In the genomic region with DNA sequence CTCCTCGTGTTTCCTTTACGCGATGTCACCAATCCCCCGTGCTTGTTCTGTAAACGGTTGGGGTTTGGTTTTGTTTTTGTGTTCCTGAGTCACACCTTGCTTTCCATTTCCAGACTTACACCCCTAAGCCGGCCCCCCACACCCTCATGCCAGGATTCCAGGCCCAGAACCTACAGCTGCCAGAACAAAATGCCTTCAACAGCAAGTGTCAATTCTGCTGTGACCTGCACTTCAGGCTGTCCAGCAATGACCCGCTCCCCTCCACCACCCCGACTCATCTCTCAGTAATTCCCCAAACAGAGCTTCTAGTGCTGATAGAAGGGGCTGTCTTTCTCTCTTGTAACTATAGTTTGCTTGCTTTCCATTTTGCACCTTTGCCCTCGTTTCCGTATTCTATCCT, we compare ENCODE assay signal across 1 cellular context.
TF ChIP-seq lines count a peak whose summit lies in the region.

No MANE protein-coding gene starts in this region.

TF ChIP-seq in neural cell, 6 proteins besides CTCF, POLR2A, EP300 and RAD21 (continued from another document):
- TF ChIP-seq, protein P1, sequence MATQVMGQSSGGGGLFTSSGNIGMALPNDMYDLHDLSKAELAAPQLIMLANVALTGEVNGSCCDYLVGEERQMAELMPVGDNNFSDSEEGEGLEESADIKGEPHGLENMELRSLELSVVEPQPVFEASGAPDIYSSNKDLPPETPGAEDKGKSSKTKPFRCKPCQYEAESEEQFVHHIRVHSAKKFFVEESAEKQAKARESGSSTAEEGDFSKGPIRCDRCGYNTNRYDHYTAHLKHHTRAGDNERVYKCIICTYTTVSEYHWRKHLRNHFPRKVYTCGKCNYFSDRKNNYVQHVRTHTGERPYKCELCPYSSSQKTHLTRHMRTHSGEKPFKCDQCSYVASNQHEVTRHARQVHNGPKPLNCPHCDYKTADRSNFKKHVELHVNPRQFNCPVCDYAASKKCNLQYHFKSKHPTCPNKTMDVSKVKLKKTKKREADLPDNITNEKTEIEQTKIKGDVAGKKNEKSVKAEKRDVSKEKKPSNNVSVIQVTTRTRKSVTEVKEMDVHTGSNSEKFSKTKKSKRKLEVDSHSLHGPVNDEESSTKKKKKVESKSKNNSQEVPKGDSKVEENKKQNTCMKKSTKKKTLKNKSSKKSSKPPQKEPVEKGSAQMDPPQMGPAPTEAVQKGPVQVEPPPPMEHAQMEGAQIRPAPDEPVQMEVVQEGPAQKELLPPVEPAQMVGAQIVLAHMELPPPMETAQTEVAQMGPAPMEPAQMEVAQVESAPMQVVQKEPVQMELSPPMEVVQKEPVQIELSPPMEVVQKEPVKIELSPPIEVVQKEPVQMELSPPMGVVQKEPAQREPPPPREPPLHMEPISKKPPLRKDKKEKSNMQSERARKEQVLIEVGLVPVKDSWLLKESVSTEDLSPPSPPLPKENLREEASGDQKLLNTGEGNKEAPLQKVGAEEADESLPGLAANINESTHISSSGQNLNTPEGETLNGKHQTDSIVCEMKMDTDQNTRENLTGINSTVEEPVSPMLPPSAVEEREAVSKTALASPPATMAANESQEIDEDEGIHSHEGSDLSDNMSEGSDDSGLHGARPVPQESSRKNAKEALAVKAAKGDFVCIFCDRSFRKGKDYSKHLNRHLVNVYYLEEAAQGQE (IDR thresholded peaks at IDR 0.05; ENCODE audit: borderline replicate concordance) = no peak
- TF ChIP-seq SMC3 (conservative IDR thresholded peaks at IDR 0.05; ENCODE audit: poor library complexity) = no peak
